In genomic region chr2:13819896-13820295, GRCh38 we compare ENCODE assay signal across 23 cellular contexts.
DNase-seq lines count a peak whose midpoint lies in the region; FAIRE-seq and TF ChIP-seq lines count a peak whose summit lies in the region.
"Had no signal": no experiment of that assay in that cellular context is flagged by ENCODE, and none has a peak within 500 bp of the region (broad histone marks: within the 10 kb centered on the region; RNA-seq: fewer than 3 reads in every experiment).

No MANE protein-coding gene starts in this region.

- CTCF ChIA-PET in activated CD4-positive, alpha-beta T cell treated with anti-CD3 and anti-CD28 coated beads, Interleukin-2, amount 10 ng/mL, durations not matched to agents 7 days and 5 days (lab: Charles Lee), result no interaction called here

- FAIRE-seq in H54 (lab: Jason Lieb, UNC), result no peak
- FAIRE-seq: GM12892 had no signal

- H3K36me3 ChIP-seq in ACC112 (ENCODE audit: insufficient read depth, low read length) (no peaks in the 10 kb centered on the region), GM23248 (ENCODE audit: low read depth) (no peaks in the 10 kb centered on the region), brain microvascular endothelial cell (replicated peaks) (no peaks in the 10 kb centered on the region)
- H3K36me3 ChIP-seq: BLaER1 treated with 17β-estradiol and CSF1 and Interleukin-3, amounts not matched to agents 10 nM and 100 nM; HAP-1 had no signal

- no peak overlapping the region for H3K4me3 Mint-ChIP-seq in progenitor cell of endocrine pancreas (ENCODE audit: low read depth)
- no peak overlapping the region for H3K4me3 Mint-ChIP-seq in activated CD4-positive, alpha-beta T cell treated with anti-CD3 and anti-CD28 coated beads, Interleukin-2, amount 10 ng/mL, durations not matched to agents 7 days and 5 days
- H3K4me3 Mint-ChIP-seq in activated T-helper 1 cell treated with anti-CD3 and anti-CD28 coated beads, Interleukin-12 subunit alpha, Interleukin-12 subunit beta, Interleukin-2, Interleukin-4 antibody, amounts not matched to agents 30 ng/mL and 10 ng/mL and 1 ng/mL, durations not matched to agents 14 hours and 24 hours and 36 hours, result no peak overlapping the region
- H3K4me3 Mint-ChIP-seq: CD8-positive, alpha-beta T cell had no signal

- H3K27me3 ChIP-seq in ACC112 (ENCODE audit: insufficient read depth, low read length) (no peaks in the 10 kb centered on the region), GM23248 (replicated peaks; ENCODE audit: insufficient read depth) (no peaks in the 10 kb centered on the region), brain microvascular endothelial cell (replicated peaks) (no peaks in the 10 kb centered on the region)
- H3K27me3 ChIP-seq: BLaER1 treated with 17β-estradiol and CSF1 and Interleukin-3, amounts not matched to agents 10 nM and 100 nM had no signal

- H3K27ac ChIP-seq in ACC112 (ENCODE audit: low read depth, low read length) (peak overlapping the region; percentile 76; the same call in 1 of the 2 replicates), GM23248 (peak overlapping the region; percentile 77; the same call in 1 of the 2 replicates), brain microvascular endothelial cell (peak overlapping the region; percentile 72)
- H3K27ac ChIP-seq: BLaER1 treated with 17β-estradiol and CSF1 and Interleukin-3, amounts not matched to agents 10 nM and 100 nM; HL-60 had no signal

- WGBS in GM23248 (ENCODE audit: low coverage in 1 of 2, low lambda C conversion rate in 2 of 2, missing lambda C conversion rate in 2 of 2), 2 experiments, result 55 to 83% methylated on average over 1 to 2 of the region's 2 CpGs

- in situ Hi-C loops in GM23248 (cut with MboI), result no loop called here
- in situ Hi-C loops in brain microvascular endothelial cell (cut with HindIII; ENCODE audit: low pct_ligation_motif_present, low sequenced_read_pairs), result no loop called here

- no peak overlapping the region for H3K4me2 ChIP-seq in GM23248 (ENCODE audit: unreplicated experiment)
- H3K4me2 ChIP-seq: BLaER1 treated with 17β-estradiol and CSF1 and Interleukin-3, amounts not matched to agents 10 nM and 100 nM had no signal

- no peaks in the 10 kb centered on the region for H3K9me2 ChIP-seq in GM23248 (ENCODE audit: insufficient read depth)

- H2AFZ ChIP-seq in ACC112 (ENCODE audit: low read length, unreplicated experiment), result no peak overlapping the region
- peak overlapping the region; percentile 2; the same call in 1 of the 2 replicates for H2AFZ ChIP-seq in GM23248

- no peak overlapping the region for H3K9ac ChIP-seq in GM23248
- H3K9ac ChIP-seq: BLaER1 treated with 17β-estradiol and CSF1 and Interleukin-3, amounts not matched to agents 10 nM and 100 nM had no signal

- peaks cover 4% of the 10 kb centered on the region; the same call in 1 of the 2 replicates for H3F3A ChIP-seq in GM23248 (ENCODE audit: insufficient read depth)

- H3K4me1 ChIP-seq in ACC112 (ENCODE audit: control insufficient read depth, insufficient read depth, low read length, unreplicated experiment) (peaks cover 16% of the 10 kb centered on the region), GM23248 (ENCODE audit: insufficient read depth) (peaks cover 17% of the 10 kb centered on the region)
- H3K4me1 ChIP-seq: BLaER1 treated with 17β-estradiol and CSF1 and Interleukin-3, amounts not matched to agents 10 nM and 100 nM; HAP-1 had no signal

- TF ChIP-seq CTCF in brain microvascular endothelial cell (IDR thresholded peaks at IDR 0.05; ENCODE audit: low read depth, low read length, missing control alignments), result no peak
- TF ChIP-seq CTCF in progenitor cell of endocrine pancreas (IDR thresholded peaks at IDR 0.05; ENCODE audit: unreplicated experiment), result no peak

- no peaks in the 10 kb centered on the region for H3K9me3 ChIP-seq in GM23248 (ENCODE audit: low read depth)
- H3K9me3 ChIP-seq: BLaER1 treated with 17β-estradiol and CSF1 and Interleukin-3, amounts not matched to agents 10 nM and 100 nM; HAP-1 had no signal

- intact Hi-C loops in activated T-helper 1 cell treated with anti-CD3 and anti-CD28 coated beads, Interleukin-12 subunit alpha, Interleukin-12 subunit beta, Interleukin-2, Interleukin-4 antibody, amounts not matched to agents 30 ng/mL and 10 ng/mL and 1 ng/mL, durations not matched to agents 14 hours and 24 hours and 36 hours (cut with micrococcal nuclease), result no loop called here

- no peaks in the 10 kb centered on the region for H3K27me3 Mint-ChIP-seq in progenitor cell of endocrine pancreas
- H3K27me3 Mint-ChIP-seq in activated CD4-positive, alpha-beta T cell treated with anti-CD3 and anti-CD28 coated beads, Interleukin-2, amount 10 ng/mL, durations not matched to agents 7 days and 5 days, result no peaks in the 10 kb centered on the region
- H3K27me3 Mint-ChIP-seq in activated T-helper 1 cell treated with anti-CD3 and anti-CD28 coated beads, Interleukin-12 subunit alpha, Interleukin-12 subunit beta, Interleukin-2, Interleukin-4 antibody, amounts not matched to agents 30 ng/mL and 10 ng/mL and 1 ng/mL, durations not matched to agents 14 hours and 24 hours and 36 hours (ENCODE audit: insufficient read depth), result no peaks in the 10 kb centered on the region

- H3K27ac Mint-ChIP-seq in progenitor cell of endocrine pancreas, result no peak overlapping the region
- no peak overlapping the region for H3K27ac Mint-ChIP-seq in activated CD4-positive, alpha-beta T cell treated with anti-CD3 and anti-CD28 coated beads, Interleukin-2, amount 10 ng/mL, durations not matched to agents 7 days and 5 days
- no peak overlapping the region for H3K27ac Mint-ChIP-seq in activated T-helper 1 cell treated with anti-CD3 and anti-CD28 coated beads, Interleukin-12 subunit alpha, Interleukin-12 subunit beta, Interleukin-2, Interleukin-4 antibody, amounts not matched to agents 30 ng/mL and 10 ng/mL and 1 ng/mL, durations not matched to agents 14 hours and 24 hours and 36 hours
- H3K27ac Mint-ChIP-seq: CD8-positive, alpha-beta T cell had no signal

- POLR2A ChIA-PET in activated CD4-positive, alpha-beta T cell treated with anti-CD3 and anti-CD28 coated beads, Interleukin-2, amount 10 ng/mL, durations not matched to agents 7 days and 5 days (lab: Charles Lee), result no interaction called here

- no peaks in the 10 kb centered on the region for H4K20me1 ChIP-seq in GM23248 (ENCODE audit: insufficient read depth)
- H4K20me1 ChIP-seq: BLaER1 treated with 17β-estradiol and CSF1 and Interleukin-3, amounts not matched to agents 10 nM and 100 nM had no signal

- H3K79me2 ChIP-seq in ACC112 (ENCODE audit: control insufficient read depth, insufficient read depth, low read length, unreplicated experiment) (no peaks in the 10 kb centered on the region), GM23248 (ENCODE audit: insufficient read depth) (no peaks in the 10 kb centered on the region)

- H3K4me1 Mint-ChIP-seq in progenitor cell of endocrine pancreas (ENCODE audit: low read depth), result no peaks in the 10 kb centered on the region
- H3K4me1 Mint-ChIP-seq in activated CD4-positive, alpha-beta T cell treated with anti-CD3 and anti-CD28 coated beads, Interleukin-2, amount 10 ng/mL, durations not matched to agents 7 days and 5 days, result no peaks in the 10 kb centered on the region
- no peaks in the 10 kb centered on the region for H3K4me1 Mint-ChIP-seq in activated T-helper 1 cell treated with anti-CD3 and anti-CD28 coated beads, Interleukin-12 subunit alpha, Interleukin-12 subunit beta, Interleukin-2, Interleukin-4 antibody, amounts not matched to agents 30 ng/mL and 10 ng/mL and 1 ng/mL, durations not matched to agents 14 hours and 24 hours and 36 hours (ENCODE audit: low read depth)

- H3K36me3 Mint-ChIP-seq in progenitor cell of endocrine pancreas (ENCODE audit: insufficient read depth), result no peaks in the 10 kb centered on the region
- no peaks in the 10 kb centered on the region for H3K36me3 Mint-ChIP-seq in activated CD4-positive, alpha-beta T cell treated with anti-CD3 and anti-CD28 coated beads, Interleukin-2, amount 10 ng/mL, durations not matched to agents 7 days and 5 days (ENCODE audit: low read depth)
- no peaks in the 10 kb centered on the region for H3K36me3 Mint-ChIP-seq in activated T-helper 1 cell treated with anti-CD3 and anti-CD28 coated beads, Interleukin-12 subunit alpha, Interleukin-12 subunit beta, Interleukin-2, Interleukin-4 antibody, amounts not matched to agents 30 ng/mL and 10 ng/mL and 1 ng/mL, durations not matched to agents 14 hours and 24 hours and 36 hours (ENCODE audit: low read depth)
- H3K36me3 Mint-ChIP-seq: CD8-positive, alpha-beta T cell had no signal

- no peaks in the 10 kb centered on the region for H3K9me3 Mint-ChIP-seq in progenitor cell of endocrine pancreas (ENCODE audit: low read depth)
- H3K9me3 Mint-ChIP-seq in activated CD4-positive, alpha-beta T cell treated with anti-CD3 and anti-CD28 coated beads, Interleukin-2, amount 10 ng/mL, durations not matched to agents 7 days and 5 days, result no peaks in the 10 kb centered on the region
- no peaks in the 10 kb centered on the region for H3K9me3 Mint-ChIP-seq in activated T-helper 1 cell treated with anti-CD3 and anti-CD28 coated beads, Interleukin-12 subunit alpha, Interleukin-12 subunit beta, Interleukin-2, Interleukin-4 antibody, amounts not matched to agents 30 ng/mL and 10 ng/mL and 1 ng/mL, durations not matched to agents 14 hours and 24 hours and 36 hours

- no peak for TF ChIP-seq POLR2A in H54 (IDR thresholded peaks at IDR 0.05; ENCODE audit: low read depth, low read length)

- H3K4me3 ChIP-seq in ACC112 (ENCODE audit: low read depth, low read length) (no peak overlapping the region), GM23248 (no peak overlapping the region), brain microvascular endothelial cell (ENCODE audit: low read depth, low read length) (no peak overlapping the region)
- H3K4me3 ChIP-seq: BLaER1 treated with 17β-estradiol and CSF1 and Interleukin-3, amounts not matched to agents 10 nM and 100 nM; HAP-1 had no signal

- peak; percentile 8 for DNase-seq in GM23248
- no peak for DNase-seq in brain microvascular endothelial cell
- DNase-seq in foreskin melanocyte, result peak; percentile 3
- no peak for DNase-seq in progenitor cell of endocrine pancreas (ENCODE audit: low spot score, unreplicated experiment)
- DNase-seq in activated CD4-positive, alpha-beta T cell treated with anti-CD3 and anti-CD28 coated beads, Interleukin-2, amount 10 ng/mL, durations not matched to agents 7 days and 5 days, result no peak
- DNase-seq in activated T-helper 1 cell treated with anti-CD3 and anti-CD28 coated beads, Interleukin-12 subunit alpha, Interleukin-12 subunit beta, Interleukin-2, Interleukin-4 antibody, amounts not matched to agents 30 ng/mL and 10 ng/mL and 1 ng/mL, durations not matched to agents 14 hours and 24 hours and 36 hours (ENCODE audit: low spot score), result no peak
- no peak for DNase-seq in H54 (ENCODE audit: insufficient read length, low spot score)
- DNase-seq: CD8-positive, alpha-beta T cell; DMS53; EL; IMR-90; NCI-H1092 treated with DMSO at 0.1 percent for 48 hours; NCI-H146; NCI-H2171 treated with DMSO at 0.1 percent for 48 hours; NCI-H446; NCI-H774; RPMI8226; SHP77 treated with DMSO at 0.1 percent for 48 hours had no signal

Comparison
In these comparisons a context has a peak if more than half of its experiments do, and no peak if none do; other contexts are left out.
1. DNase-seq: peak in GM23248 (single experiment) and foreskin melanocyte (single experiment); none in brain microvascular endothelial cell (single experiment), progenitor cell of endocrine pancreas (single experiment), activated CD4-positive, alpha-beta T cell treated with anti-CD3 and anti-CD28 coated beads, Interleukin-2, amount 10 ng/mL, durations not matched to agents 7 days and 5 days (single experiment), activated T-helper 1 cell treated with anti-CD3 and anti-CD28 coated beads, Interleukin-12 subunit alpha, Interleukin-12 subunit beta, Interleukin-2, Interleukin-4 antibody, amounts not matched to agents 30 ng/mL and 10 ng/mL and 1 ng/mL, durations not matched to agents 14 hours and 24 hours and 36 hours (single experiment) and H54 (single experiment).
2. Peak in every context shown above with its lines, with median percentiles within 50 percentile points of each other: H3K27ac ChIP-seq.